Comparison of ENCODE assay signal across 5 cellular contexts in genomic region chr12:131395971-131396573, GRCh38.
"Had no signal": no experiment of that assay in that cellular context is flagged by ENCODE, and none has a peak within 500 bp of the region (broad histone marks: within the 10 kb centered on the region; RNA-seq: fewer than 3 reads in every experiment).

No MANE protein-coding gene starts in this region.

- H3K36me3 ChIP-seq: HAP-1 had no signal

- H3K9me3 ChIP-seq: HAP-1 had no signal

- H3K4me3 ChIP-seq: GM23338, HAP-1 had no signal

- H2AFZ ChIP-seq: GM23338 had no signal

- H3K4me2 ChIP-seq: GM23338 had no signal

- ATAC-seq: GM23338, HCT116 had no signal

- DNase-seq: H7, KG1 had no signal

- H3K4me1 ChIP-seq: HAP-1 had no signal
